8 cellular contexts compared by ENCODE assay signal in genomic region chr10:128211953-128212727, GRCh38.
DNase-seq lines count a peak whose midpoint lies in the region; ATAC-seq and TF ChIP-seq lines count a peak whose summit lies in the region.

No MANE protein-coding gene starts in this region.

- H3K4me3 ChIP-seq in cardiac fibroblast (replicated peaks in 1 of 2; ENCODE audit: low read depth in 2 of 2, low read length in 2 of 2): no peak overlapping the region

- peak; percentile 81 for TF ChIP-seq CTCF in AG09319 (IDR thresholded peaks at IDR 0.05; ENCODE audit: low read depth, low read length)
- peak; percentile 64 for TF ChIP-seq CTCF in cardiac fibroblast (IDR thresholded peaks at IDR 0.05; ENCODE audit: low read depth, low read length)

- DNase-seq in AG09319 (ENCODE audit: extremely low read depth, low read depth) (peak; percentile 10), NCI-H2196 treated with DMSO at 0.1 percent for 48 hours (lab: John Stamatoyannopoulos, UW; ENCODE audit: unreplicated experiment) (peak; percentile 17), cardiac fibroblast (ENCODE audit: low read depth in 2 of 2) (peak; percentile 60 to 70), kidney tubule cell (ENCODE audit: low spot score) (peak; percentile 85)
- peak; percentile 58 to 69 (median 67) for DNase-seq in activated CD4-positive, CD25-positive, alpha-beta regulatory T cell (lab: John Stamatoyannopoulos, UW)
- DNase-seq in stimulated activated CD4-positive, alpha-beta T cell treated with anti-CD3 and anti-CD28 coated beads, Interleukin-1b, Interleukin-23, amount 100 ng/mL, for 48 hours: peak; percentile 81

- ATAC-seq in GM18870 (IDR thresholded peaks at IDR 0.05; ENCODE audit: unreplicated experiment) (peak; percentile 94), HG03097 (IDR thresholded peaks at IDR 0.05; ENCODE audit: low FRiP score, unreplicated experiment) (peak; percentile 95)

Comparison
In these comparisons a context has a peak if more than half of its experiments do, and no peak if none do; other contexts are left out.
1. DNase-seq: peak in every context shown above with its lines; median percentile 85 in kidney tubule cell; 81 in stimulated activated CD4-positive, alpha-beta T cell treated with anti-CD3 and anti-CD28 coated beads, Interleukin-1b, Interleukin-23, amount 100 ng/mL, for 48 hours; 67 in activated CD4-positive, CD25-positive, alpha-beta regulatory T cell; 65 in cardiac fibroblast; 17 in NCI-H2196 treated with DMSO at 0.1 percent for 48 hours; 10 in AG09319.